ENCODE assay signal across 35 cellular contexts in the genomic region with DNA sequence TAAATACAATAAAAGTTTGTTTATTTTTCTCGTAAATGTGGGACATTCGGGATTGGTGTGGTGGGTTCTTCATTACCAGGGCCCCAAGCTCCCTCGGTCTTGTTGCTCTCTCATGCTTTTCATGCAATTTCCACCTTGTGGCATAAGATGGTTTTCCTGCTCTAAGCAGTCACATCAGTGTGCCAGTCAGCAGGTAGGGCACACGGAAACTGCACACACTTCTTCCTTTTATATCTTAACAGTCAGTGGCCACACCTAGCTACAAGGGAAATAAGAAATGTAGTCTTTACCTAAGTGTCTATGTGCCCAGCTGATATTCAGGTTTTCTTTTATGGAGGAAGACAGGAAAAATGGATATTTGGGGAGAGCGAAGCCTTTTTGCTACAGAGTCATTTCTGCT.
"Had no signal": no experiment of that assay in that cellular context is flagged by ENCODE, and none has a peak within 500 bp of the region (broad histone marks: within the 10 kb centered on the region; RNA-seq: fewer than 3 reads in every experiment).

No MANE protein-coding gene starts in this region.

- H3K9me3 Mint-ChIP-seq: activated CD4-positive, alpha-beta memory T cell treated with anti-CD3 and anti-CD28 coated beads, Interleukin-2, amount 10 ng/mL, durations not matched to agents 7 days and 5 days; activated CD4-positive, alpha-beta T cell treated with anti-CD3 and anti-CD28 coated beads, Interleukin-2, amount 10 ng/mL, durations not matched to agents 7 days and 5 days; activated naive CD4-positive, alpha-beta T cell treated with anti-CD3 and anti-CD28 coated beads, Interleukin-2, amount 50 U/mL, for 24 hours; activated naive CD8-positive, alpha-beta T cell treated with anti-CD3 and anti-CD28 coated beads for 36 hours; activated naive CD8-positive, alpha-beta T cell treated with anti-CD3 and anti-CD28 coated beads, Interleukin-2, amount 50 U/mL, for 24 hours; activated T-cell treated with anti-CD3 and anti-CD28 coated beads, Interleukin-2, amount 50 U/mL, for 24 hours; activated T-cell treated with anti-CD3 and anti-CD28 coated beads, Interleukin-2, amount 50 U/mL, for 72 hours; effector memory CD8-positive, alpha-beta T cell; T-cell; T-helper 1 cell treated with Interleukin-12 subunit alpha and Interleukin-12 subunit beta and Interleukin-4 antibody, amounts not matched to agents 30 μg/mL and 1 μg/mL, for 36 hours; T-helper 2 cell treated with Interferon-gamma antibody and Interleukin-4, amounts not matched to agents 5 μg/mL and 100 μg/mL, for 36 hours had no signal

- H3K4me3 ChIP-seq: adrenal gland, body of pancreas, esophagus muscularis mucosa, gastrocnemius medialis, heart left ventricle had no signal

- H3K9me3 ChIP-seq: adrenal gland, body of pancreas, esophagus muscularis mucosa, gastrocnemius medialis, heart left ventricle had no signal

- DNase-seq: activated CD4-positive, alpha-beta memory T cell treated with anti-CD3 and anti-CD28 coated beads, Interleukin-2, amount 10 ng/mL, durations not matched to agents 7 days and 5 days; activated CD4-positive, alpha-beta T cell treated with anti-CD3 and anti-CD28 coated beads for 36 hours; activated CD4-positive, alpha-beta T cell treated with anti-CD3 and anti-CD28 coated beads, Interleukin-2, amount 10 ng/mL, durations not matched to agents 7 days and 5 days; activated CD4-positive, alpha-beta T cell treated with anti-CD3 and anti-CD28 coated beads, Interleukin-2, amount 50 U/mL, for 4 hours; activated CD4-positive, CD25-positive, alpha-beta regulatory T cell; activated CD4-positive, CD25-positive, alpha-beta regulatory T cell treated with anti-CD3 and anti-CD28 coated beads, Interleukin-2, amount 50 U/mL, for 72 hours; activated CD8-positive, alpha-beta memory T cell treated with anti-CD3 and anti-CD28 coated beads, Interleukin-2, amount 50 U/mL, for 48 hours; activated gamma-delta T cell; activated naive CD4-positive, alpha-beta T cell; activated naive CD8-positive, alpha-beta T cell treated with anti-CD3 and anti-CD28 coated beads for 36 hours; activated naive CD8-positive, alpha-beta T cell treated with anti-CD3 and anti-CD28 coated beads, Interleukin-2, amount 50 U/mL, for 24 hours; activated T-cell treated with anti-CD3 and anti-CD28 coated beads for 4 hours; activated T-cell treated with anti-CD3 and anti-CD28 coated beads, Interleukin-2, amount 50 U/mL, for 24 hours; activated T-cell treated with anti-CD3 and anti-CD28 coated beads, Interleukin-2, amount 50 U/mL, for 72 hours; adrenal gland; amygdala; aorta; body of pancreas; caudate nucleus; cerebellar nuclear complex; cortex of kidney; dermis blood vessel endothelial cell; effector CD4-positive, alpha-beta T cell; effector memory CD8-positive, alpha-beta T cell; erythroblast; foreskin keratinocyte; gastrocnemius medialis; glutamatergic neuron; heart left ventricle; T-cell; T1000 had no signal

- H3K27ac ChIP-seq: adrenal gland, body of pancreas, esophagus muscularis mucosa, foreskin keratinocyte, gastrocnemius medialis, heart left ventricle had no signal

- H3K4me3 Mint-ChIP-seq: activated CD4-positive, alpha-beta memory T cell treated with anti-CD3 and anti-CD28 coated beads, Interleukin-2, amount 10 ng/mL, durations not matched to agents 7 days and 5 days; activated CD4-positive, alpha-beta T cell treated with anti-CD3 and anti-CD28 coated beads for 36 hours; activated CD4-positive, alpha-beta T cell treated with anti-CD3 and anti-CD28 coated beads, Interleukin-2, amount 10 ng/mL, durations not matched to agents 7 days and 5 days; activated naive CD8-positive, alpha-beta T cell treated with anti-CD3 and anti-CD28 coated beads for 36 hours; activated naive CD8-positive, alpha-beta T cell treated with anti-CD3 and anti-CD28 coated beads, Interleukin-2, amount 50 U/mL, for 24 hours; activated T-cell treated with anti-CD3 and anti-CD28 coated beads, Interleukin-2, amount 50 U/mL, for 24 hours; effector memory CD8-positive, alpha-beta T cell; T-helper 1 cell treated with Interleukin-12 subunit alpha and Interleukin-12 subunit beta and Interleukin-4 antibody, amounts not matched to agents 30 μg/mL and 1 μg/mL, for 36 hours had no signal

- ATAC-seq: activated naive CD8-positive, alpha-beta T cell treated with anti-CD3 and anti-CD28 coated beads, Interleukin-2, amount 50 U/mL, for 24 hours; body of pancreas; effector memory CD8-positive, alpha-beta T cell; foreskin keratinocyte; gastrocnemius medialis; heart left ventricle had no signal

- H3K27me3 ChIP-seq: adrenal gland, body of pancreas, esophagus muscularis mucosa, foreskin keratinocyte, gastrocnemius medialis, heart left ventricle had no signal

- H3K27me3 Mint-ChIP-seq: activated CD4-positive, alpha-beta memory T cell treated with anti-CD3 and anti-CD28 coated beads, Interleukin-2, amount 10 ng/mL, durations not matched to agents 7 days and 5 days; activated CD4-positive, alpha-beta T cell treated with anti-CD3 and anti-CD28 coated beads for 36 hours; activated CD4-positive, alpha-beta T cell treated with anti-CD3 and anti-CD28 coated beads, Interleukin-2, amount 10 ng/mL, durations not matched to agents 7 days and 5 days; activated naive CD4-positive, alpha-beta T cell treated with anti-CD3 and anti-CD28 coated beads, Interleukin-2, amount 50 U/mL, for 24 hours; activated naive CD8-positive, alpha-beta T cell treated with anti-CD3 and anti-CD28 coated beads for 36 hours; activated naive CD8-positive, alpha-beta T cell treated with anti-CD3 and anti-CD28 coated beads, Interleukin-2, amount 50 U/mL, for 24 hours; activated T-cell treated with anti-CD3 and anti-CD28 coated beads, Interleukin-2, amount 50 U/mL, for 24 hours; effector memory CD8-positive, alpha-beta T cell; T-cell had no signal

- H3K27ac Mint-ChIP-seq: effector memory CD8-positive, alpha-beta T cell had no signal
